1 cellular context compared by ENCODE assay signal in the genomic region with DNA sequence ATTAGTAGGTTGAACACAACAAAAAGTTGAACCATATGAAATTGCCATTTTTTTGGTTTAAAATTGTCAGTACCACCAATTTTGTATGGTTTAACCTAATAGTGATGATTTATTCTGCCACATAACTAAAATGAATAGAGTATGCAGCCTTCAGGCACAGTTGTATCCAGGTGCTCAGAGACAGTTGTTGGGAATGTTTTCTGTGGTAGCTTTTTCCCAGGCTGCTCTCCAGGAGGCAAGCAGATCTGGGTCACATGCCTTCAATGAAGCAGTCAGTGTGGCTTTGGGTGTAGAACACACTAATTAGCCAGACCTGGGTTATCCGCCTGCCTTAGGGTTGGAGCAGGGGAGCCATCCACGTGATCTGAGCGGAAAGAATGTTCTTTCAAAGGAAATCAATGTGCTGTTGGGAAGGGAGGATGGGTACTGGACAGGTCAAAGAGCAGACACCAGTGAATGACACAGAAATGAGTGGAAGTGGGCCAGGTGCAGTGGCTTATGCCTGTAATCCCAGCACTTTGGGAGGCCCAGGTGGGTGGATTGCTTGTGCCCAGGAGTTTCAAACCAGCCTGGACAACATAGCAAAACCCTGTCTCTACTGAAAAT.
TF ChIP-seq lines count a peak whose summit lies in the region.

No MANE protein-coding gene starts in this region.

TF ChIP-seq in HepG2, 621 proteins besides CTCF, POLR2A, EP300 and RAD21 (continued from another document and continues in another):
- TF ChIP-seq, protein P1, sequence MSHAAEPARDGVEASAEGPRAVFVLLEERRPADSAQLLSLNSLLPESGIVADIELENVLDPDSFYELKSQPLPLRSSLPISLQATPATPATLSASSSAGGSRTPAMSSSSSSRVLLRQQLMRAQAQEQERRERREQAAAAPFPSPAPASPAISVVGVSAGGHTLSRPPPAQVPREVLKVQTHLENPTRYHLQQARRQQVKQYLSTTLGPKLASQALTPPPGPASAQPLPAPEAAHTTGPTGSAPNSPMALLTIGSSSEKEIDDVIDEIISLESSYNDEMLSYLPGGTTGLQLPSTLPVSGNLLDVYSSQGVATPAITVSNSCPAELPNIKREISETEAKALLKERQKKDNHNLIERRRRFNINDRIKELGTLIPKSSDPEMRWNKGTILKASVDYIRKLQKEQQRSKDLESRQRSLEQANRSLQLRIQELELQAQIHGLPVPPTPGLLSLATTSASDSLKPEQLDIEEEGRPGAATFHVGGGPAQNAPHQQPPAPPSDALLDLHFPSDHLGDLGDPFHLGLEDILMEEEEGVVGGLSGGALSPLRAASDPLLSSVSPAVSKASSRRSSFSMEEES (CRISPR knock-in tag; IDR thresholded peaks at IDR 0.05), result peak; percentile 60; the same call in 1 of the 2 replicates
- TF ChIP-seq RORA (CRISPR knock-in tag; IDR thresholded peaks at IDR 0.05) (no peak), PHB2 (IDR thresholded peaks at IDR 0.05; ENCODE audit: partially characterized antibody) (no peak), MED8 (CRISPR knock-in tag; IDR thresholded peaks at IDR 0.05; ENCODE audit: insufficient replicate concordance) (no peak), NFYB (CRISPR knock-in tag; IDR thresholded peaks at IDR 0.05) (no peak), ZNF629 (CRISPR knock-in tag; conservative IDR thresholded peaks at IDR 0.05) (0 out of 2 replicates have a peak, but pooled peaks have one; percentile 15), ZNF138 (CRISPR knock-in tag; IDR thresholded peaks at IDR 0.05; ENCODE audit: low read depth) (no peak), NFE2L1 (CRISPR knock-in tag; IDR thresholded peaks at IDR 0.05; ENCODE audit: borderline replicate concordance) (no peak), TCF12 (IDR thresholded peaks at IDR 0.05) (no peak), TCF12 (CRISPR knock-in tag; IDR thresholded peaks at IDR 0.05) (no peak), ZNF552 (CRISPR knock-in tag; IDR thresholded peaks at IDR 0.05; ENCODE audit: borderline replicate concordance) (no peak), ZNF605 (CRISPR knock-in tag; IDR thresholded peaks at IDR 0.05) (no peak), ELF3 (CRISPR knock-in tag; IDR thresholded peaks at IDR 0.05) (no peak), ZNF749 (CRISPR knock-in tag; IDR thresholded peaks at IDR 0.05; ENCODE audit: borderline replicate concordance) (no peak), ZNF777 (CRISPR knock-in tag; IDR thresholded peaks at IDR 0.05) (no peak), ZFP1 (CRISPR knock-in tag; IDR thresholded peaks at IDR 0.05) (no peak), RXRB (CRISPR knock-in tag; IDR thresholded peaks at IDR 0.05; ENCODE audit: borderline replicate concordance) (peak; percentile 25; the same call in 1 of the 2 replicates), XBP1 (CRISPR knock-in tag; IDR thresholded peaks at IDR 0.05) (no peak), SMAD9 (CRISPR knock-in tag; IDR thresholded peaks at IDR 0.05) (no peak), NR2C2 (CRISPR knock-in tag; IDR thresholded peaks at IDR 0.05; ENCODE audit: borderline replicate concordance) (0 out of 2 replicates have a peak, but pooled peaks have one; percentile 29), FOSL1 (CRISPR knock-in tag; IDR thresholded peaks at IDR 0.05; ENCODE audit: borderline replicate concordance) (no peak), MXD4 (CRISPR knock-in tag; IDR thresholded peaks at IDR 0.05) (no peak), ZSCAN12 (CRISPR knock-in tag; IDR thresholded peaks at IDR 0.05) (no peak), ZNF790 (CRISPR knock-in tag; IDR thresholded peaks at IDR 0.05; ENCODE audit: borderline replicate concordance) (no peak), ZNF839 (CRISPR knock-in tag; IDR thresholded peaks at IDR 0.05; ENCODE audit: borderline replicate concordance) (no peak), ZBTB38 (CRISPR knock-in tag; IDR thresholded peaks at IDR 0.05) (peak; percentile 83), HMG20A (CRISPR knock-in tag; IDR thresholded peaks at IDR 0.05; ENCODE audit: borderline replicate concordance) (no peak), GLI4 (CRISPR knock-in tag; IDR thresholded peaks at IDR 0.05; ENCODE audit: borderline replicate concordance) (no peak), NFKBIZ (CRISPR knock-in tag; IDR thresholded peaks at IDR 0.05) (no peak), ZNF562 (CRISPR knock-in tag; IDR thresholded peaks at IDR 0.05; ENCODE audit: borderline replicate concordance) (no peak), ZFY (CRISPR knock-in tag; IDR thresholded peaks at IDR 0.05) (no peak), SMAD3 (CRISPR knock-in tag; IDR thresholded peaks at IDR 0.05) (no peak)
- TF ChIP-seq, protein P2, sequence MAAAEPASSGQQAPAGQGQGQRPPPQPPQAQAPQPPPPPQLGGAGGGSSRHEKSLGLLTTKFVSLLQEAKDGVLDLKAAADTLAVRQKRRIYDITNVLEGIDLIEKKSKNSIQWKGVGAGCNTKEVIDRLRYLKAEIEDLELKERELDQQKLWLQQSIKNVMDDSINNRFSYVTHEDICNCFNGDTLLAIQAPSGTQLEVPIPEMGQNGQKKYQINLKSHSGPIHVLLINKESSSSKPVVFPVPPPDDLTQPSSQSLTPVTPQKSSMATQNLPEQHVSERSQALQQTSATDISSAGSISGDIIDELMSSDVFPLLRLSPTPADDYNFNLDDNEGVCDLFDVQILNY (CRISPR knock-in tag; conservative IDR thresholded peaks at IDR 0.05), result no peak
- TF ChIP-seq, protein P3, sequence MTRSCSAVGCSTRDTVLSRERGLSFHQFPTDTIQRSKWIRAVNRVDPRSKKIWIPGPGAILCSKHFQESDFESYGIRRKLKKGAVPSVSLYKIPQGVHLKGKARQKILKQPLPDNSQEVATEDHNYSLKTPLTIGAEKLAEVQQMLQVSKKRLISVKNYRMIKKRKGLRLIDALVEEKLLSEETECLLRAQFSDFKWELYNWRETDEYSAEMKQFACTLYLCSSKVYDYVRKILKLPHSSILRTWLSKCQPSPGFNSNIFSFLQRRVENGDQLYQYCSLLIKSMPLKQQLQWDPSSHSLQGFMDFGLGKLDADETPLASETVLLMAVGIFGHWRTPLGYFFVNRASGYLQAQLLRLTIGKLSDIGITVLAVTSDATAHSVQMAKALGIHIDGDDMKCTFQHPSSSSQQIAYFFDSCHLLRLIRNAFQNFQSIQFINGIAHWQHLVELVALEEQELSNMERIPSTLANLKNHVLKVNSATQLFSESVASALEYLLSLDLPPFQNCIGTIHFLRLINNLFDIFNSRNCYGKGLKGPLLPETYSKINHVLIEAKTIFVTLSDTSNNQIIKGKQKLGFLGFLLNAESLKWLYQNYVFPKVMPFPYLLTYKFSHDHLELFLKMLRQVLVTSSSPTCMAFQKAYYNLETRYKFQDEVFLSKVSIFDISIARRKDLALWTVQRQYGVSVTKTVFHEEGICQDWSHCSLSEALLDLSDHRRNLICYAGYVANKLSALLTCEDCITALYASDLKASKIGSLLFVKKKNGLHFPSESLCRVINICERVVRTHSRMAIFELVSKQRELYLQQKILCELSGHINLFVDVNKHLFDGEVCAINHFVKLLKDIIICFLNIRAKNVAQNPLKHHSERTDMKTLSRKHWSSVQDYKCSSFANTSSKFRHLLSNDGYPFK (CRISPR knock-in tag; IDR thresholded peaks at IDR 0.05; ENCODE audit: borderline replicate concordance), result no peak
- TF ChIP-seq, protein P4, sequence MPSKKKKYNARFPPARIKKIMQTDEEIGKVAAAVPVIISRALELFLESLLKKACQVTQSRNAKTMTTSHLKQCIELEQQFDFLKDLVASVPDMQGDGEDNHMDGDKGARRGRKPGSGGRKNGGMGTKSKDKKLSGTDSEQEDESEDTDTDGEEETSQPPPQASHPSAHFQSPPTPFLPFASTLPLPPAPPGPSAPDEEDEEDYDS (CRISPR knock-in tag; IDR thresholded peaks at IDR 0.05), result no peak
- TF ChIP-seq, protein P5, sequence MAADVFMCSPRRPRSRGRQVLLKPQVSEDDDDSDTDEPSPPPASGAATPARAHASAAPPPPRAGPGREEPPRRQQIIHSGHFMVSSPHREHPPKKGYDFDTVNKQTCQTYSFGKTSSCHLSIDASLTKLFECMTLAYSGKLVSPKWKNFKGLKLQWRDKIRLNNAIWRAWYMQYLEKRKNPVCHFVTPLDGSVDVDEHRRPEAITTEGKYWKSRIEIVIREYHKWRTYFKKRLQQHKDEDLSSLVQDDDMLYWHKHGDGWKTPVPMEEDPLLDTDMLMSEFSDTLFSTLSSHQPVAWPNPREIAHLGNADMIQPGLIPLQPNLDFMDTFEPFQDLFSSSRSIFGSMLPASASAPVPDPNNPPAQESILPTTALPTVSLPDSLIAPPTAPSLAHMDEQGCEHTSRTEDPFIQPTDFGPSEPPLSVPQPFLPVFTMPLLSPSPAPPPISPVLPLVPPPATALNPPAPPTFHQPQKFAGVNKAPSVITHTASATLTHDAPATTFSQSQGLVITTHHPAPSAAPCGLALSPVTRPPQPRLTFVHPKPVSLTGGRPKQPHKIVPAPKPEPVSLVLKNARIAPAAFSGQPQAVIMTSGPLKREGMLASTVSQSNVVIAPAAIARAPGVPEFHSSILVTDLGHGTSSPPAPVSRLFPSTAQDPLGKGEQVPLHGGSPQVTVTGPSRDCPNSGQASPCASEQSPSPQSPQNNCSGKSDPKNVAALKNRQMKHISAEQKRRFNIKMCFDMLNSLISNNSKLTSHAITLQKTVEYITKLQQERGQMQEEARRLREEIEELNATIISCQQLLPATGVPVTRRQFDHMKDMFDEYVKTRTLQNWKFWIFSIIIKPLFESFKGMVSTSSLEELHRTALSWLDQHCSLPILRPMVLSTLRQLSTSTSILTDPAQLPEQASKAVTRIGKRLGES (CRISPR knock-in tag; IDR thresholded peaks at IDR 0.05; ENCODE audit: borderline replicate concordance), result no peak
- TF ChIP-seq, protein P6, sequence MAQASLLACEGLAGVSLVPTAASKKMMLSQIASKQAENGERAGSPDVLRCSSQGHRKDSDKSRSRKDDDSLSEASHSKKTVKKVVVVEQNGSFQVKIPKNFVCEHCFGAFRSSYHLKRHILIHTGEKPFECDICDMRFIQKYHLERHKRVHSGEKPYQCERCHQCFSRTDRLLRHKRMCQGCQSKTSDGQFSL (CRISPR knock-in tag; IDR thresholded peaks at IDR 0.05), result no peak
- TF ChIP-seq, protein P7, sequence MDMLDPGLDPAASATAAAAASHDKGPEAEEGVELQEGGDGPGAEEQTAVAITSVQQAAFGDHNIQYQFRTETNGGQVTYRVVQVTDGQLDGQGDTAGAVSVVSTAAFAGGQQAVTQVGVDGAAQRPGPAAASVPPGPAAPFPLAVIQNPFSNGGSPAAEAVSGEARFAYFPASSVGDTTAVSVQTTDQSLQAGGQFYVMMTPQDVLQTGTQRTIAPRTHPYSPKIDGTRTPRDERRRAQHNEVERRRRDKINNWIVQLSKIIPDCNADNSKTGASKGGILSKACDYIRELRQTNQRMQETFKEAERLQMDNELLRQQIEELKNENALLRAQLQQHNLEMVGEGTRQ (IDR thresholded peaks at IDR 0.05; ENCODE audit: low read depth, low read length), result no peak
- TF ChIP-seq, protein P7 (CRISPR knock-in tag; IDR thresholded peaks at IDR 0.05; ENCODE audit: borderline replicate concordance), result peak; percentile 59; the same call in 1 of the 2 replicates
- TF ChIP-seq, protein P8, sequence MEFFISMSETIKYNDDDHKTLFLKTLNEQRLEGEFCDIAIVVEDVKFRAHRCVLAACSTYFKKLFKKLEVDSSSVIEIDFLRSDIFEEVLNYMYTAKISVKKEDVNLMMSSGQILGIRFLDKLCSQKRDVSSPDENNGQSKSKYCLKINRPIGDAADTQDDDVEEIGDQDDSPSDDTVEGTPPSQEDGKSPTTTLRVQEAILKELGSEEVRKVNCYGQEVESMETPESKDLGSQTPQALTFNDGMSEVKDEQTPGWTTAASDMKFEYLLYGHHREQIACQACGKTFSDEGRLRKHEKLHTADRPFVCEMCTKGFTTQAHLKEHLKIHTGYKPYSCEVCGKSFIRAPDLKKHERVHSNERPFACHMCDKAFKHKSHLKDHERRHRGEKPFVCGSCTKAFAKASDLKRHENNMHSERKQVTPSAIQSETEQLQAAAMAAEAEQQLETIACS (CRISPR knock-in tag; IDR thresholded peaks at IDR 0.05), result no peak
- TF ChIP-seq, protein P9, sequence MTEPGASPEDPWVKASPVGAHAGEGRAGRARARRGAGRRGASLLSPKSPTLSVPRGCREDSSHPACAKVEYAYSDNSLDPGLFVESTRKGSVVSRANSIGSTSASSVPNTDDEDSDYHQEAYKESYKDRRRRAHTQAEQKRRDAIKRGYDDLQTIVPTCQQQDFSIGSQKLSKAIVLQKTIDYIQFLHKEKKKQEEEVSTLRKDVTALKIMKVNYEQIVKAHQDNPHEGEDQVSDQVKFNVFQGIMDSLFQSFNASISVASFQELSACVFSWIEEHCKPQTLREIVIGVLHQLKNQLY (CRISPR knock-in tag; IDR thresholded peaks at IDR 0.05), result 0 out of 2 replicates have a peak, but pooled peaks have one; percentile 33
- TF ChIP-seq, protein P10, sequence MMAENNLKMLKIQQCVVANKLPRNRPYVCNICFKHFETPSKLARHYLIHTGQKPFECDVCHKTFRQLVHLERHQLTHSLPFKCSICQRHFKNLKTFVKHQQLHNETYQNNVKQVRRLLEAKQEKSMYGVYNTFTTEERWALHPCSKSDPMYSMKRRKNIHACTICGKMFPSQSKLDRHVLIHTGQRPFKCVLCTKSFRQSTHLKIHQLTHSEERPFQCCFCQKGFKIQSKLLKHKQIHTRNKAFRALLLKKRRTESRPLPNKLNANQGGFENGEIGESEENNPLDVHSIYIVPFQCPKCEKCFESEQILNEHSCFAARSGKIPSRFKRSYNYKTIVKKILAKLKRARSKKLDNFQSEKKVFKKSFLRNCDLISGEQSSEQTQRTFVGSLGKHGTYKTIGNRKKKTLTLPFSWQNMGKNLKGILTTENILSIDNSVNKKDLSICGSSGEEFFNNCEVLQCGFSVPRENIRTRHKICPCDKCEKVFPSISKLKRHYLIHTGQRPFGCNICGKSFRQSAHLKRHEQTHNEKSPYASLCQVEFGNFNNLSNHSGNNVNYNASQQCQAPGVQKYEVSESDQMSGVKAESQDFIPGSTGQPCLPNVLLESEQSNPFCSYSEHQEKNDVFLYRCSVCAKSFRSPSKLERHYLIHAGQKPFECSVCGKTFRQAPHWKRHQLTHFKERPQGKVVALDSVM (CRISPR knock-in tag; IDR thresholded peaks at IDR 0.05), result no peak
- TF ChIP-seq, protein P11, sequence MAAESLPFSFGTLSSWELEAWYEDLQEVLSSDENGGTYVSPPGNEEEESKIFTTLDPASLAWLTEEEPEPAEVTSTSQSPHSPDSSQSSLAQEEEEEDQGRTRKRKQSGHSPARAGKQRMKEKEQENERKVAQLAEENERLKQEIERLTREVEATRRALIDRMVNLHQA (CRISPR knock-in tag; IDR thresholded peaks at IDR 0.05), result no peak
